28 cellular contexts compared by ENCODE assay signal in the genomic region with DNA sequence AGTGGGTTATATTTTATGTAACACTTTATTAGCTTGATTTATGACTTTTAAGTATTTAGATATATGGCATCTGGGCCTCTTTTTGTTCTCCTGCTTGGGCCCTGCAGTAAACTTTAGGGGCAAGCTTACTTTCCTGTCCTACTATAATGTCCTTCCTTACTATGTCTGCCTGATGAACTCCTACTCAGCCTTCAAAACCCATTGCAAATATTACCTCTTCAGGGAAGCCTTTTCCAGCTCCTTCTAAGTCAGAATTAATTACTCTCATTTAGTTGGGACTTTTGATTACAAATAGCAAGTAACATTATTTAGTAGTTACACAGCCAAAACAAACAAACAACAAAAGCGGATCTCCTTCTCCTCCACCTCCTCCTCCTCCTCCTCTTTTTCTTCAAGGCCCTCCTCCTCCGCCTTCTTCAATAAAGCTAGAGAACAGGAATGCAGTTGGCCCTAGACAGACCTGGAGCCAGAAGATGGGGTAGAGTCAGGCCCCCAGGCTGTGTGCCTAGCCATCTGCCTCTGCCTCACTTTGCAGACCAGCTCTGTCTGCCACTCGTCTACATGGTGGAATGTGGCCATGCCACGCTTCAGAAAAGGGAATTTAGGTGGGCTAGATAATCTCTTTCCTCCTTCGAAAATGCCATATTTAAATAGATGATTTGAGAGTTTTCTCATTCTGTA.
"Had no signal": no experiment of that assay in that cellular context is flagged by ENCODE, and none has a peak within 500 bp of the region (broad histone marks: within the 10 kb centered on the region; RNA-seq: fewer than 3 reads in every experiment).

No MANE protein-coding gene starts in this region.

- ATAC-seq: activated naive CD4-positive, alpha-beta T cell treated with anti-CD3 and anti-CD28 coated beads, Interleukin-2, amount 50 U/mL, for 72 hours; activated T-cell treated with anti-CD3 and anti-CD28 coated beads, Interleukin-2, amount 50 U/mL, for 72 hours; esophagus mucosa had no signal

- H3K27me3 ChIP-seq: ascending aorta, breast epithelium, cardiac muscle cell, colonic mucosa had no signal

- H3K4me3 ChIP-seq: ascending aorta, breast epithelium, cardiac muscle cell, colonic mucosa, dorsolateral prefrontal cortex had no signal

- H3K9me3 ChIP-seq: ascending aorta, breast epithelium, colonic mucosa had no signal

- DNase-seq: activated CD4-positive, alpha-beta memory T cell treated with anti-CD3 and anti-CD28 coated beads, Interleukin-2, amount 10 ng/mL, durations not matched to agents 7 days and 5 days; activated CD4-positive, alpha-beta T cell treated with anti-CD3 and anti-CD28 coated beads for 1 hour; activated CD4-positive, alpha-beta T cell treated with anti-CD3 and anti-CD28 coated beads for 4 hours; activated CD4-positive, alpha-beta T cell treated with anti-CD3 and anti-CD28 coated beads, Interleukin-2, amount 10 ng/mL, durations not matched to agents 7 days and 5 days; activated CD4-positive, alpha-beta T cell treated with anti-CD3 and anti-CD28 coated beads, Interleukin-2, amount 50 U/mL, for 4 hours; activated CD4-positive, CD25-positive, alpha-beta regulatory T cell; activated CD8-positive, alpha-beta memory T cell treated with anti-CD3 and anti-CD28 coated beads, Interleukin-2, amount 50 U/mL, for 48 hours; activated gamma-delta T cell; activated naive CD4-positive, alpha-beta T cell; activated naive CD4-positive, alpha-beta T cell treated with anti-CD3 and anti-CD28 coated beads, Interleukin-2, amount 10 ng/mL, durations not matched to agents 7 days and 5 days; activated naive CD8-positive, alpha-beta T cell treated with anti-CD3 and anti-CD28 coated beads, Interleukin-2, amount 10 ng/mL, durations not matched to agents 7 days and 5 days; activated T-cell treated with anti-CD3 and anti-CD28 coated beads for 4 hours; activated T-cell treated with anti-CD3 and anti-CD28 coated beads, Interleukin-2, amount 50 U/mL, for 24 hours; activated T-cell treated with anti-CD3 and anti-CD28 coated beads, Interleukin-2, amount 50 U/mL, for 72 hours; central memory CD4-positive, alpha-beta T cell; cerebellar nuclear complex; colonic mucosa; dorsolateral prefrontal cortex; effector memory CD4-positive, alpha-beta T cell; endodermal cell; foreskin fibroblast; head of caudate nucleus; T-helper 2 cell had no signal

- H3K4me1 ChIP-seq: ascending aorta, breast epithelium, colonic mucosa had no signal

- H3K27ac ChIP-seq: ascending aorta, breast epithelium, cardiac muscle cell, colonic mucosa, dorsolateral prefrontal cortex had no signal

- H3K36me3 ChIP-seq: ascending aorta, breast epithelium, cardiac muscle cell, colonic mucosa had no signal
